ENCODE assay signal across 9 cellular contexts in the genomic region with DNA sequence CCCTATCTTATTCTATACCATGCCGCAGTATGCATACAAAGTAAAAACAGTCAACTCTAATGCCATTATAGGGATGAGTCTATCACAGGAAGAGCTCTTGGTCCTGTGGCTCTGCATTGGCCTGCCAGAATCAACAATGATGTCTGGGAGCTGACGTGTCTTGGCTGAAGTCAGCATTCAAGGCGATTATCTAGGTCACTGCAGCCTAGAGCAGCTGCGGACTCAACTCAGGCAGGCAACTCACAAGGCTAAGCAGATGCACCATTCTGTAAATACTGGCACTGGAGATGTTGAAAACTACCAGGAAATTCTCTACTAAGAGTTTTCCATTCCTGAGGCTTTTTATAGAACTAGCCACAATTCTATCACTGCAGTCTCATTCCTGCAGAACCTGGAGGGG. TPM values are rescaled to one million over a fixed set of nuclear protein-coding genes. Genes with fewer than 3 reads are reported as not detected.
DNase-seq lines count a peak whose midpoint lies in the region; ATAC-seq lines count a peak whose summit lies in the region.
"Had no signal": no experiment of that assay in that cellular context is flagged by ENCODE, and none has a peak within 500 bp of the region (broad histone marks: within the 10 kb centered on the region; RNA-seq: fewer than 3 reads in every experiment).

No MANE protein-coding gene starts in this region.

- intact Hi-C loops in left cardiac atrium (cut with DNase I), result loop anchor here in 1 of 2 donors (10.0 kb wide), 1 partner anchor 105 kb away; no protein-coding TSS in a partner anchor
- intact Hi-C loops in posterior cingulate gyrus (cut with DNase I), result loop anchor here (2.0 kb wide), 1 partner anchor 61 kb away; a partner anchor contains a TSS

- peak; percentile 98 for ATAC-seq in left cardiac atrium
- ATAC-seq in HG02840 (IDR thresholded peaks at IDR 0.05; ENCODE audit: low FRiP score, unreplicated experiment), result no peak
- ATAC-seq: activated naive CD8-positive, alpha-beta T cell treated with anti-CD3 and anti-CD28 coated beads, Interleukin-2, amount 50 U/mL, for 24 hours had no signal

- DNase-seq in Daoy (ENCODE audit: low read depth) (peak; percentile 93), amniotic epithelial cell (ENCODE audit: low read depth) (peak; percentile 97), left cardiac atrium (peak; percentile 76), posterior cingulate gyrus (peak; percentile 14 to 94 (median 52)), DMS153 (lab: John Stamatoyannopoulos, UW) (no peak), NCI-H1417 (lab: John Stamatoyannopoulos, UW) (no peak), T-helper 1 cell (no peak)
- DNase-seq: activated naive CD8-positive, alpha-beta T cell treated with anti-CD3 and anti-CD28 coated beads, Interleukin-2, amount 50 U/mL, for 24 hours had no signal

RNA-seq across cellular contexts. Expression of a gene that starts 13.3 kb away (rescaled TPM):
- 1.5 TPM in 1 of 2 replicates, not detected in the other for total RNA-seq in Daoy (2014; rRNA removed; shearing (Covaris generic))
- total RNA-seq in left cardiac atrium, result under 1 TPM; 0.21 to 0.47 TPM

RNA-seq across cellular contexts. Expression of a gene that starts 23.0 kb away (rescaled TPM):
- 2.3 and 6.8 TPM in 2 replicates for total RNA-seq in Daoy (2014; rRNA removed; shearing (Covaris generic))
- 1 to 10 TPM; 2.5 to 4.3 TPM for total RNA-seq in left cardiac atrium

RNA-seq across cellular contexts. Expression of a gene that starts 49.7 kb away (rescaled TPM):
- total RNA-seq in Daoy (2014; rRNA removed; shearing (Covaris generic)), result 0.29 TPM in 1 of 2 replicates, not detected in the other
- total RNA-seq in left cardiac atrium, result under 1 TPM in 1 of 2 donors, not detected in 1; 0.10 TPM

Comparison
In these comparisons a context has a peak if more than half of its experiments do, and no peak if none do; other contexts are left out.
1. DNase-seq: peak in Daoy (single experiment), amniotic epithelial cell (single experiment), left cardiac atrium (single experiment) and posterior cingulate gyrus (10 of 10); none in DMS153 (single experiment), NCI-H1417 (0 of 3) and T-helper 1 cell (0 of 5).